In genomic region chr7:77699056-77699455, GRCh38 we compare ENCODE assay signal across 8 cellular contexts. TPM values are rescaled to one million over a fixed set of nuclear protein-coding genes. Genes with fewer than 3 reads are reported as not detected.
DNase-seq lines count a peak whose midpoint lies in the region; ATAC-seq and TF ChIP-seq lines count a peak whose summit lies in the region.

No MANE protein-coding gene starts in this region.

- H3K36me3 Mint-ChIP-seq in activated naive CD4-positive, alpha-beta T cell treated with anti-CD3 and anti-CD28 coated beads for 36 hours (ENCODE audit: low read depth): peaks cover 15% of the 10 kb centered on the region
- peaks cover 28% of the 10 kb centered on the region for H3K36me3 Mint-ChIP-seq in activated CD8-positive, alpha-beta T cell treated with anti-CD3 and anti-CD28 coated beads for 36 hours (ENCODE audit: low read depth)
- H3K36me3 Mint-ChIP-seq in naive thymus-derived CD4-positive, alpha-beta T cell: peaks cover 4 to 14% (median 5%) of the 10 kb centered on the region in 5 donors

- no peaks in the 10 kb centered on the region for H3K9me3 ChIP-seq in naive thymus-derived CD4-positive, alpha-beta T cell (ENCODE audit: control insufficient read depth in 2 of 3, low read length in 3 of 3)

- POLR2A ChIA-PET in activated CD8-positive, alpha-beta T cell treated with anti-CD3 and anti-CD28 coated beads for 36 hours (lab: Charles Lee): interaction anchor here (1.0 kb wide), 1 partner anchor 25 kb away, joined by 5 read pairs; no protein-coding TSS in a partner anchor
- POLR2A ChIA-PET in naive thymus-derived CD4-positive, alpha-beta T cell (lab: Charles Lee): no interaction called here

- H3K36me3 ChIP-seq in naive thymus-derived CD4-positive, alpha-beta T cell (ENCODE audit: control insufficient read depth in 2 of 3, insufficient read depth in 3 of 3, low read length in 3 of 3): peaks cover 0 to 10% (median 0%) of the 10 kb centered on the region in 3 experiments

- ATAC-seq in HG03064 (IDR thresholded peaks at IDR 0.05; ENCODE audit: low read depth, unreplicated experiment): peak; percentile 24
- ATAC-seq in activated CD8-positive, alpha-beta T cell treated with anti-CD3 and anti-CD28 coated beads for 36 hours: no peak
- ATAC-seq in naive thymus-derived CD4-positive, alpha-beta T cell: no peak

- no peak overlapping the region for H3K4me3 ChIP-seq in naive thymus-derived CD4-positive, alpha-beta T cell (ENCODE audit: low read length)

- H3K27me3 ChIP-seq in naive thymus-derived CD4-positive, alpha-beta T cell (ENCODE audit: control insufficient read depth in 2 of 2, insufficient read depth in 2 of 2, low read length in 2 of 2): no peaks in the 10 kb centered on the region

- H3K9me3 Mint-ChIP-seq in activated naive CD4-positive, alpha-beta T cell treated with anti-CD3 and anti-CD28 coated beads for 36 hours: no peaks in the 10 kb centered on the region
- no peaks in the 10 kb centered on the region for H3K9me3 Mint-ChIP-seq in activated CD8-positive, alpha-beta T cell treated with anti-CD3 and anti-CD28 coated beads for 36 hours
- H3K9me3 Mint-ChIP-seq in naive thymus-derived CD4-positive, alpha-beta T cell: no peaks in the 10 kb centered on the region

- no peak for TF ChIP-seq CTCF in activated CD8-positive, alpha-beta T cell treated with anti-CD3 and anti-CD28 coated beads for 36 hours (IDR thresholded peaks at IDR 0.05)

- no peaks in the 10 kb centered on the region for H3K27me3 Mint-ChIP-seq in activated naive CD4-positive, alpha-beta T cell treated with anti-CD3 and anti-CD28 coated beads for 36 hours (ENCODE audit: low read depth)
- no peaks in the 10 kb centered on the region for H3K27me3 Mint-ChIP-seq in activated CD8-positive, alpha-beta T cell treated with anti-CD3 and anti-CD28 coated beads for 36 hours
- no peaks in the 10 kb centered on the region for H3K27me3 Mint-ChIP-seq in naive thymus-derived CD4-positive, alpha-beta T cell

- no peak overlapping the region for H3K27ac Mint-ChIP-seq in activated naive CD4-positive, alpha-beta T cell treated with anti-CD3 and anti-CD28 coated beads for 36 hours
- H3K27ac Mint-ChIP-seq in activated CD8-positive, alpha-beta T cell treated with anti-CD3 and anti-CD28 coated beads for 36 hours: no peak overlapping the region
- H3K27ac Mint-ChIP-seq in naive thymus-derived CD4-positive, alpha-beta T cell: peak overlapping the region in 2 of 9 donors; percentile 3 to 19

- DNase-seq in activated naive CD4-positive, alpha-beta T cell treated with anti-CD3 and anti-CD28 coated beads for 36 hours: no peak
- no peak for DNase-seq in activated naive CD4-positive, alpha-beta T cell treated with anti-CD3 and anti-CD28 coated beads, Interleukin-2, amount 50 U/mL, for 16 hours
- no peak for DNase-seq in activated CD8-positive, alpha-beta T cell treated with anti-CD3 and anti-CD28 coated beads for 36 hours
- DNase-seq in naive thymus-derived CD4-positive, alpha-beta T cell: no peak
- no peak for DNase-seq in cerebellar nuclear complex (lab: John Stamatoyannopoulos, UW)
- DNase-seq in posterior vena cava (ENCODE audit: low spot score): no peak
- DNase-seq in NCI-H446 (lab: John Stamatoyannopoulos, UW): no peak

- CTCF ChIA-PET in activated naive CD4-positive, alpha-beta T cell treated with anti-CD3 and anti-CD28 coated beads for 36 hours (lab: Charles Lee): interaction anchor here (1.3 kb wide), 1 partner anchor 58 kb away, joined by 3 read pairs; no protein-coding TSS in a partner anchor
- CTCF ChIA-PET in activated CD8-positive, alpha-beta T cell treated with anti-CD3 and anti-CD28 coated beads for 36 hours (lab: Charles Lee): no interaction called here
- CTCF ChIA-PET in naive thymus-derived CD4-positive, alpha-beta T cell (lab: Charles Lee): interaction anchor here (0.7 kb wide), 1 partner anchor 17 kb away, joined by 3 read pairs; no protein-coding TSS in a partner anchor

- peaks cover 15 to 36% of the 10 kb centered on the region in 2 donors for H3K4me1 ChIP-seq in naive thymus-derived CD4-positive, alpha-beta T cell (ENCODE audit: control insufficient read depth in 2 of 2, insufficient read depth in 2 of 2, low read length in 2 of 2)

- intact Hi-C loops in activated naive CD4-positive, alpha-beta T cell treated with anti-CD3 and anti-CD28 coated beads for 36 hours (cut with micrococcal nuclease): loop anchor here (5.0 kb wide), 1 partner anchor 38 kb away; no protein-coding TSS in a partner anchor
- intact Hi-C loops in activated CD8-positive, alpha-beta T cell treated with anti-CD3 and anti-CD28 coated beads for 36 hours (cut with micrococcal nuclease): no loop called here
- intact Hi-C loops in naive thymus-derived CD4-positive, alpha-beta T cell (cut with micrococcal nuclease): loop anchor here (5.0 kb wide), 4 partner anchors 33 to 1382 kb away; partner anchors contain the start of gene YWHAG (in 1 of the 2)
- intact Hi-C loops in posterior vena cava (cut with DNase I): no loop called here

- peak overlapping the region; percentile 4 for H3K4me3 Mint-ChIP-seq in activated naive CD4-positive, alpha-beta T cell treated with anti-CD3 and anti-CD28 coated beads for 36 hours
- H3K4me3 Mint-ChIP-seq in activated CD8-positive, alpha-beta T cell treated with anti-CD3 and anti-CD28 coated beads for 36 hours: peak overlapping the region; percentile 99
- peak overlapping the region in 9 of 10 donors; percentile 48 to 100 (median 99) for H3K4me3 Mint-ChIP-seq in naive thymus-derived CD4-positive, alpha-beta T cell

- H3K4me1 Mint-ChIP-seq in activated naive CD4-positive, alpha-beta T cell treated with anti-CD3 and anti-CD28 coated beads for 36 hours (ENCODE audit: low read depth): peaks cover 50% of the 10 kb centered on the region
- H3K4me1 Mint-ChIP-seq in activated CD8-positive, alpha-beta T cell treated with anti-CD3 and anti-CD28 coated beads for 36 hours (ENCODE audit: low read depth): peaks cover 51% of the 10 kb centered on the region
- H3K4me1 Mint-ChIP-seq in naive thymus-derived CD4-positive, alpha-beta T cell: peaks cover 33 to 78% (median 66%) of the 10 kb centered on the region in 7 donors

- no peak overlapping the region for H3K27ac ChIP-seq in naive thymus-derived CD4-positive, alpha-beta T cell (ENCODE audit: low read depth, low read length)

RNA-seq across cellular contexts. Expression of gene RSBN1L, which starts 2.8 kb away (rescaled TPM):
- 10 to 100 TPM; 15.7 to 16.9 TPM for total RNA-seq in activated naive CD4-positive, alpha-beta T cell treated with anti-CD3 and anti-CD28 coated beads for 36 hours
- total RNA-seq in activated CD8-positive, alpha-beta T cell treated with anti-CD3 and anti-CD28 coated beads for 36 hours: 10 to 100 TPM; 16.5 to 21.9 TPM
- 10 to 100 TPM; 19.7 to 41.7 (median 30.8) TPM for total RNA-seq in naive thymus-derived CD4-positive, alpha-beta T cell
- polyA plus RNA-seq in naive thymus-derived CD4-positive, alpha-beta T cell: 1 to 10 TPM; 7.7 to 7.8 TPM
- total RNA-seq in posterior vena cava: 10 to 100 TPM; 19.2 to 19.8 TPM

Comparison
In these comparisons a context has a peak if more than half of its experiments do, and no peak if none do; other contexts are left out.
1. H3K4me3 Mint-ChIP-seq: peak in every context shown above with its lines; median percentile 99 in activated CD8-positive, alpha-beta T cell treated with anti-CD3 and anti-CD28 coated beads for 36 hours; 99 in naive thymus-derived CD4-positive, alpha-beta T cell; 4 in activated naive CD4-positive, alpha-beta T cell treated with anti-CD3 and anti-CD28 coated beads for 36 hours.
2. intact Hi-C loops: an anchor here in activated naive CD4-positive, alpha-beta T cell treated with anti-CD3 and anti-CD28 coated beads for 36 hours (5.0 kb wide) and naive thymus-derived CD4-positive, alpha-beta T cell (5.0 kb wide); none called in activated CD8-positive, alpha-beta T cell treated with anti-CD3 and anti-CD28 coated beads for 36 hours and posterior vena cava.